In the genomic region with DNA sequence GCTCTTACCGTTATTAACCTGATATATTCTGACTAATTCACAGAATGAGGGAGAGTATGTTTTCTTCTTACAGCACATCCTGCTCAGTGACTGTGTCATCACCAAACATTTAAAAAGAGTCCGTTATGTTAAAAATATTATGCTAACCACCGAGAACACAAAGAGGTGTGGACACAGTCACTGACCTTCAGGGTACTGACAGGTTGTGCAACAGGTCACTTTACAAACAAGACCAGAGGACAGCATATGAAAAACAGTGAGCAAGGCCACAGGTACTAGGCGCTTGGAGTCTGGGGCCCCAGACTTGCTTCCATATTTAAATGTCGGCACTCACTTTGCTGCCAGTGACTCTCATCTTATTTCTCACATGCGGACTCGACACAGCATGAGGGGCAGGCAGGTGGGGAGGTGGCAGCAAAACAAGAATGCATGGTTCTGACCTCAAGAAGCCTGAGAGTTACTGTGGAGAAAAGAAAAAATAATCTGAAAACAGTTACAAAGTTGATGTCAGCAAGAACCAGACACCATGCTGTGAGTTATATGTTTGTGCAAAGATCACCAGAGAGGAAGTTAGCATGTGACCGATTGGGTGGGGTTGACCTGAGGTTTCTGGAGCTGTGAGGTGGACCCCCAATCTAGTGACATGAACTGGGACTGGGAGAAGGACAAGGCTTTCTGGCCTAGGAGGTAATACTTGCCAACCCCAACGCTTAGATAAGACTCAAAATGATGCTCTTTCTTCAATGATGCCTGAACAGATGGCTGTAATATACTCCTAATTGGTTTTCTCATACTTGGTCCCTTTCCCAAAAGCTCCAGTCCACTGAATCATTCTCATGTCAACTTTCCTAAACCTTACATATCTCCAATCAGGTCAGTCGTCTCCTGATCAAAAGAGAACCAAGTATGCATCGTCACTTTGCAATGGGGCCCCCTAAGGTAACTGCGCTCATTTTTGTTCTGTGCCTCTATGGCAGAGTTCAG, we compare ENCODE assay signal across 11 cellular contexts.
DNase-seq lines count a peak whose midpoint lies in the region; ATAC-seq and TF ChIP-seq lines count a peak whose summit lies in the region.
"Had no signal": no experiment of that assay in that cellular context is flagged by ENCODE, and none has a peak within 500 bp of the region (broad histone marks: within the 10 kb centered on the region; RNA-seq: fewer than 3 reads in every experiment).

No MANE protein-coding gene starts in this region.

- POLR2A ChIA-PET in activated B cell treated with CpG ODN at 0.5 μM for 24 hours (lab: Charles Lee) = no interaction called here

- no peak for ATAC-seq in stimulated activated naive CD8-positive, alpha-beta T cell treated with anti-CD3 and anti-CD28 coated beads, Interleukin-15, Interleukin-2, amounts not matched to agents 100 U/mL and 50 U/mL, for 24 hours
- ATAC-seq in activated B cell treated with CpG ODN at 0.5 μM for 24 hours (ENCODE audit: low read depth) (no peak), left lung (peak; percentile 40)
- ATAC-seq: activated naive CD8-positive, alpha-beta T cell treated with anti-CD3 and anti-CD28 coated beads, Interleukin-2, amount 50 U/mL, for 24 hours had no signal

- no peak overlapping the region for H3K4me3 ChIP-seq in left lung

- intact Hi-C loops in activated B cell treated with CpG ODN at 0.5 μM for 24 hours (cut with micrococcal nuclease) = no loop called here
- intact Hi-C loops in left lung (cut with DNase I) = no loop called here

- no peak for DNase-seq in stimulated activated naive CD8-positive, alpha-beta T cell treated with anti-CD3 and anti-CD28 coated beads, Interleukin-15, Interleukin-2, amounts not matched to agents 100 U/mL and 50 U/mL, for 24 hours
- no peak for DNase-seq in activated B cell treated with CpG ODN at 0.5 μM for 24 hours
- DNase-seq in left lung = no peak
- DNase-seq in anterior cingulate cortex (lab: John Stamatoyannopoulos, UW) = no peak
- no peak for DNase-seq in glutamatergic neuron
- no peak for DNase-seq in HFFc6
- DNase-seq in NOMO-1 treated with DMSO at 0.1 percent for 48 hours (lab: John Stamatoyannopoulos, UW; ENCODE audit: unreplicated experiment) = no peak
- DNase-seq: activated CD4-positive, alpha-beta T cell treated with anti-CD3 and anti-CD28 coated beads, Interleukin-2, amount 50 U/mL, for 4 hours; activated naive CD8-positive, alpha-beta T cell treated with anti-CD3 and anti-CD28 coated beads, Interleukin-2, amount 50 U/mL, for 24 hours; NCI-H69 had no signal

- TF ChIP-seq CTCF in activated B cell treated with CpG ODN at 0.5 μM for 24 hours (IDR thresholded peaks at IDR 0.05) (no peak), left lung (IDR thresholded peaks at IDR 0.05) (no peak), glutamatergic neuron (IDR thresholded peaks at IDR 0.05; ENCODE audit: partially characterized antibody, unreplicated experiment) (no peak), HFFc6 (IDR thresholded peaks at IDR 0.05) (no peak)

- no peaks in the 10 kb centered on the region for H3K27me3 Mint-ChIP-seq in stimulated activated naive CD8-positive, alpha-beta T cell treated with anti-CD3 and anti-CD28 coated beads, Interleukin-15, Interleukin-2, amounts not matched to agents 100 ng/mL and 50 ng/mL, for 24 hours
- no peaks in the 10 kb centered on the region for H3K27me3 Mint-ChIP-seq in activated B cell treated with CpG ODN at 0.5 μM for 24 hours
- peaks cover 2% of the 10 kb centered on the region for H3K27me3 Mint-ChIP-seq in glutamatergic neuron (ENCODE audit: unreplicated experiment)
- H3K27me3 Mint-ChIP-seq in HFFc6 (ENCODE audit: insufficient read depth) = no peaks in the 10 kb centered on the region; the same call in 1 of the 2 replicates
- H3K27me3 Mint-ChIP-seq: activated naive CD8-positive, alpha-beta T cell treated with anti-CD3 and anti-CD28 coated beads, Interleukin-2, amount 50 U/mL, for 24 hours had no signal

- no peaks in the 10 kb centered on the region for H3K27me3 ChIP-seq in left lung

- CTCF ChIA-PET in activated B cell treated with CpG ODN at 0.5 μM for 24 hours (lab: Charles Lee) = no interaction called here

- H3K9me3 Mint-ChIP-seq in stimulated activated naive CD8-positive, alpha-beta T cell treated with anti-CD3 and anti-CD28 coated beads, Interleukin-15, Interleukin-2, amounts not matched to agents 100 ng/mL and 50 ng/mL, for 24 hours = no peaks in the 10 kb centered on the region
- no peaks in the 10 kb centered on the region for H3K9me3 Mint-ChIP-seq in activated B cell treated with CpG ODN at 0.5 μM for 24 hours
- peaks cover 5% of the 10 kb centered on the region for H3K9me3 Mint-ChIP-seq in glutamatergic neuron (ENCODE audit: unreplicated experiment)
- H3K9me3 Mint-ChIP-seq in HFFc6 = peaks cover 4% of the 10 kb centered on the region; the same call in 1 of the 2 replicates
- H3K9me3 Mint-ChIP-seq: activated naive CD8-positive, alpha-beta T cell treated with anti-CD3 and anti-CD28 coated beads, Interleukin-2, amount 50 U/mL, for 24 hours had no signal

- no peaks in the 10 kb centered on the region for H3K9me3 ChIP-seq in left lung

- peak overlapping the region; percentile 9 for H3K27ac Mint-ChIP-seq in stimulated activated naive CD8-positive, alpha-beta T cell treated with anti-CD3 and anti-CD28 coated beads, Interleukin-15, Interleukin-2, amounts not matched to agents 100 ng/mL and 50 ng/mL, for 24 hours
- H3K27ac Mint-ChIP-seq in activated B cell treated with CpG ODN at 0.5 μM for 24 hours (peak overlapping the region; percentile 26), glutamatergic neuron (ENCODE audit: unreplicated experiment) (no peak overlapping the region), HFFc6 (no peak overlapping the region)
- H3K27ac Mint-ChIP-seq: activated naive CD8-positive, alpha-beta T cell treated with anti-CD3 and anti-CD28 coated beads, Interleukin-2, amount 50 U/mL, for 24 hours had no signal

- H3K36me3 Mint-ChIP-seq in stimulated activated naive CD8-positive, alpha-beta T cell treated with anti-CD3 and anti-CD28 coated beads, Interleukin-15, Interleukin-2, amounts not matched to agents 100 ng/mL and 50 ng/mL, for 24 hours (ENCODE audit: low read depth) = peaks cover 26% of the 10 kb centered on the region
- H3K36me3 Mint-ChIP-seq in activated B cell treated with CpG ODN at 0.5 μM for 24 hours (ENCODE audit: low read depth) = peaks cover 4% of the 10 kb centered on the region
- peaks cover 5% of the 10 kb centered on the region for H3K36me3 Mint-ChIP-seq in glutamatergic neuron (ENCODE audit: unreplicated experiment)
- peaks cover 27% of the 10 kb centered on the region for H3K36me3 Mint-ChIP-seq in HFFc6 (ENCODE audit: low read depth)

- H3K36me3 ChIP-seq in left lung = no peaks in the 10 kb centered on the region

- H3K4me3 Mint-ChIP-seq in stimulated activated naive CD8-positive, alpha-beta T cell treated with anti-CD3 and anti-CD28 coated beads, Interleukin-15, Interleukin-2, amounts not matched to agents 100 ng/mL and 50 ng/mL, for 24 hours = no peak overlapping the region
- H3K4me3 Mint-ChIP-seq in activated B cell treated with CpG ODN at 0.5 μM for 24 hours (no peak overlapping the region), glutamatergic neuron (ENCODE audit: unreplicated experiment) (no peak overlapping the region), HFFc6 (no peak overlapping the region)
- H3K4me3 Mint-ChIP-seq: activated naive CD8-positive, alpha-beta T cell treated with anti-CD3 and anti-CD28 coated beads, Interleukin-2, amount 50 U/mL, for 24 hours had no signal

- no peak overlapping the region for H3K27ac ChIP-seq in left lung

- H3K4me1 ChIP-seq in left lung = peaks cover 6 to 21% of the 10 kb centered on the region in 2 donors

- peaks cover 65% of the 10 kb centered on the region for H3K4me1 Mint-ChIP-seq in stimulated activated naive CD8-positive, alpha-beta T cell treated with anti-CD3 and anti-CD28 coated beads, Interleukin-15, Interleukin-2, amounts not matched to agents 100 ng/mL and 50 ng/mL, for 24 hours (ENCODE audit: low read depth)
- peaks cover 34% of the 10 kb centered on the region for H3K4me1 Mint-ChIP-seq in activated B cell treated with CpG ODN at 0.5 μM for 24 hours
- peaks cover 12% of the 10 kb centered on the region for H3K4me1 Mint-ChIP-seq in glutamatergic neuron (ENCODE audit: low read depth, unreplicated experiment)
- H3K4me1 Mint-ChIP-seq in HFFc6 (ENCODE audit: low read depth) = peaks cover 56% of the 10 kb centered on the region

Comparison
In these comparisons a context has a peak if more than half of its experiments do, and no peak if none do; other contexts are left out.
1. H3K27ac Mint-ChIP-seq: peak in stimulated activated naive CD8-positive, alpha-beta T cell treated with anti-CD3 and anti-CD28 coated beads, Interleukin-15, Interleukin-2, amounts not matched to agents 100 ng/mL and 50 ng/mL, for 24 hours (single experiment) and activated B cell treated with CpG ODN at 0.5 μM for 24 hours (single experiment); none in glutamatergic neuron (single experiment) and HFFc6 (single experiment).